In genomic region chrX:51889851-51890250, GRCh38 we compare ENCODE assay signal across 20 cellular contexts.
"Had no signal": no experiment of that assay in that cellular context is flagged by ENCODE, and none has a peak within 500 bp of the region (broad histone marks: within the 10 kb centered on the region; RNA-seq: fewer than 3 reads in every experiment).

No MANE protein-coding gene starts in this region.

- H3K4me3 ChIP-seq: colonic mucosa, heart right ventricle, left ventricle myocardium inferior, lower lobe of right lung, right atrium auricular region, stomach, upper lobe of left lung, uterus had no signal

- H3K4me3 Mint-ChIP-seq: endodermal cell, naive B cell, nephron progenitor cell had no signal

- H3K9me3 ChIP-seq: colonic mucosa, left ventricle myocardium inferior, lower lobe of right lung, right atrium auricular region, upper lobe of left lung, uterus had no signal

- H3K36me3 ChIP-seq: colonic mucosa, heart right ventricle, left ventricle myocardium inferior, lower lobe of right lung, right atrium auricular region, stomach, upper lobe of left lung, uterus had no signal

- DNase-seq: colonic mucosa; effector CD4-positive, alpha-beta T cell; endodermal cell; heart right ventricle; hypothalamus; left ventricle myocardium inferior; lower lobe of right lung; mesenchymal stem cell; midbrain; naive B cell; nephron progenitor cell; posterior cingulate gyrus; small intestine; stimulated activated CD4-positive, alpha-beta T cell treated with anti-CD3 and anti-CD28 coated beads, Interleukin-12 subunit alpha, Interleukin-12 subunit beta, amount 100 ng/mL, for 4 hours; stimulated activated naive CD4-positive, alpha-beta T cell; stomach; substantia nigra; upper lobe of left lung; uterus had no signal

- ATAC-seq: heart right ventricle, lower lobe of right lung had no signal

- H3K4me1 ChIP-seq: colonic mucosa, lower lobe of right lung, right atrium auricular region, uterus had no signal

- H3K36me3 Mint-ChIP-seq: naive B cell had no signal

- H3K27me3 Mint-ChIP-seq: naive B cell had no signal

- H3K27ac Mint-ChIP-seq: endodermal cell, nephron progenitor cell had no signal
